ENCODE assay signal across 23 cellular contexts in genomic region chr17:49749730-49750129, GRCh38. TPM values are rescaled to one million over a fixed set of nuclear protein-coding genes. Genes with fewer than 3 reads are reported as not detected.
DNase-seq lines count a peak whose midpoint lies in the region; ATAC-seq and TF ChIP-seq lines count a peak whose summit lies in the region.
"Had no signal": no experiment of that assay in that cellular context is flagged by ENCODE, and none has a peak within 500 bp of the region (broad histone marks: within the 10 kb centered on the region; RNA-seq: fewer than 3 reads in every experiment).

No MANE protein-coding gene starts in this region.

- no peaks in the 10 kb centered on the region for H3K27me3 ChIP-seq in naive thymus-derived CD4-positive, alpha-beta T cell (ENCODE audit: control insufficient read depth in 2 of 2, insufficient read depth in 2 of 2, low read length in 2 of 2)
- H3K27me3 ChIP-seq: foreskin keratinocyte, MG63, pancreas, Peyer's patch, upper lobe of right lung had no signal

- peaks cover 82% of the 10 kb centered on the region for H3K4me1 Mint-ChIP-seq in activated CD4-positive, alpha-beta T cell treated with anti-CD3 and anti-CD28 coated beads for 36 hours
- H3K4me1 Mint-ChIP-seq in IgD-negative memory B cell: peaks cover 56 to 71% (median 67%) of the 10 kb centered on the region in 3 donors
- peaks cover 75% of the 10 kb centered on the region for H3K4me1 Mint-ChIP-seq in activated T-helper 1 cell treated with anti-CD3 and anti-CD28 coated beads, Interleukin-12 subunit alpha, Interleukin-12 subunit beta, Interleukin-2, Interleukin-4 antibody, amounts not matched to agents 30 ng/mL and 10 ng/mL and 1 ng/mL, durations not matched to agents 14 hours and 24 hours and 36 hours (ENCODE audit: low read depth)
- H3K4me1 Mint-ChIP-seq in naive thymus-derived CD4-positive, alpha-beta T cell: peaks cover 53 to 90% (median 79%) of the 10 kb centered on the region in 7 donors

- intact Hi-C loops in activated CD4-positive, alpha-beta T cell treated with anti-CD3 and anti-CD28 coated beads for 36 hours (cut with DNase I, micrococcal nuclease): loop anchor here (1.0 to 10.0 kb wide), 4 partner anchors 10 to 555 kb away; partner anchors contain the start of gene FAM117A (in 1 of the 2)
- intact Hi-C loops in activated T-helper 1 cell treated with anti-CD3 and anti-CD28 coated beads, Interleukin-12 subunit alpha, Interleukin-12 subunit beta, Interleukin-2, Interleukin-4 antibody, amounts not matched to agents 30 ng/mL and 10 ng/mL and 1 ng/mL, durations not matched to agents 14 hours and 24 hours and 36 hours (cut with micrococcal nuclease): loop anchor here (5.0 kb wide), 1 partner anchor 988 kb away; no protein-coding TSS in a partner anchor
- intact Hi-C loops in naive thymus-derived CD4-positive, alpha-beta T cell (cut with micrococcal nuclease): loop anchor here in 1 of 2 donors (10.0 kb wide), 1 partner anchor 555 kb away; no protein-coding TSS in a partner anchor

- H3K27ac Mint-ChIP-seq in activated CD4-positive, alpha-beta T cell treated with anti-CD3 and anti-CD28 coated beads for 36 hours: peak overlapping the region; percentile 55
- peak overlapping the region in 2 of 3 donors; percentile 97 for H3K27ac Mint-ChIP-seq in IgD-negative memory B cell
- H3K27ac Mint-ChIP-seq in activated T-helper 1 cell treated with anti-CD3 and anti-CD28 coated beads, Interleukin-12 subunit alpha, Interleukin-12 subunit beta, Interleukin-2, Interleukin-4 antibody, amounts not matched to agents 30 ng/mL and 10 ng/mL and 1 ng/mL, durations not matched to agents 14 hours and 24 hours and 36 hours: peak overlapping the region; percentile 49
- peak overlapping the region; percentile 48 to 98 (median 97) for H3K27ac Mint-ChIP-seq in naive thymus-derived CD4-positive, alpha-beta T cell

- peaks cover 64 to 74% of the 10 kb centered on the region in 2 donors for H3K4me1 ChIP-seq in naive thymus-derived CD4-positive, alpha-beta T cell (ENCODE audit: control insufficient read depth in 2 of 2, insufficient read depth in 2 of 2, low read length in 2 of 2)
- H3K4me1 ChIP-seq: foreskin keratinocyte, SJSA1 had no signal

- POLR2A ChIA-PET in activated CD4-positive, alpha-beta T cell treated with anti-CD3 and anti-CD28 coated beads for 36 hours (lab: Charles Lee): interaction anchor here (2.0 to 2.2 kb wide), 2 partner anchors 14 to 41 kb away, joined by 9 to 17 read pairs; partner anchors contain the start of genes FAM117A and SLC35B1
- POLR2A ChIA-PET in naive thymus-derived CD4-positive, alpha-beta T cell (lab: Charles Lee): interaction anchor here (0.6 to 8.1 kb wide), 7 partner anchors 8 to 74 kb away, joined by 3 to 275 read pairs (median 11); partner anchors contain the start of genes FAM117A and KAT7
- POLR2A ChIA-PET in GM10248 (lab: Yijun Ruan, JAX): interaction anchor here (0.7 to 1.8 kb wide), 2 partner anchors 15 to 282 kb away, joined by 6 to 9 read pairs; partner anchors contain the start of gene FAM117A

- no peaks in the 10 kb centered on the region for H3K27me3 Mint-ChIP-seq in activated CD4-positive, alpha-beta T cell treated with anti-CD3 and anti-CD28 coated beads for 36 hours
- H3K27me3 Mint-ChIP-seq in IgD-negative memory B cell: no peaks in the 10 kb centered on the region
- no peaks in the 10 kb centered on the region for H3K27me3 Mint-ChIP-seq in activated T-helper 1 cell treated with anti-CD3 and anti-CD28 coated beads, Interleukin-12 subunit alpha, Interleukin-12 subunit beta, Interleukin-2, Interleukin-4 antibody, amounts not matched to agents 30 ng/mL and 10 ng/mL and 1 ng/mL, durations not matched to agents 14 hours and 24 hours and 36 hours (ENCODE audit: insufficient read depth)
- H3K27me3 Mint-ChIP-seq in naive thymus-derived CD4-positive, alpha-beta T cell: no peaks in the 10 kb centered on the region

- no peak overlapping the region for H3K4me3 Mint-ChIP-seq in activated CD4-positive, alpha-beta T cell treated with anti-CD3 and anti-CD28 coated beads for 36 hours
- H3K4me3 Mint-ChIP-seq in IgD-negative memory B cell: peak overlapping the region in 2 of 4 donors; percentile 0 to 85
- peak overlapping the region; percentile 15 for H3K4me3 Mint-ChIP-seq in activated T-helper 1 cell treated with anti-CD3 and anti-CD28 coated beads, Interleukin-12 subunit alpha, Interleukin-12 subunit beta, Interleukin-2, Interleukin-4 antibody, amounts not matched to agents 30 ng/mL and 10 ng/mL and 1 ng/mL, durations not matched to agents 14 hours and 24 hours and 36 hours
- H3K4me3 Mint-ChIP-seq in naive thymus-derived CD4-positive, alpha-beta T cell: peak overlapping the region in 9 of 10 donors; percentile 5 to 51 (median 21)
- H3K4me3 Mint-ChIP-seq: H9 had no signal

- H3K27ac ChIP-seq in naive thymus-derived CD4-positive, alpha-beta T cell (ENCODE audit: low read depth, low read length): peak overlapping the region; percentile 84
- H3K27ac ChIP-seq: epithelial cell of prostate, foreskin keratinocyte, lower lobe of right lung, pancreas, SJSA1, upper lobe of right lung had no signal

- TF ChIP-seq CTCF in GM10248 (IDR thresholded peaks at IDR 0.05; ENCODE audit: control extremely low read depth, extremely low read depth, low read depth, missing control alignments): no peak

- no peaks in the 10 kb centered on the region for H3K9me3 Mint-ChIP-seq in activated CD4-positive, alpha-beta T cell treated with anti-CD3 and anti-CD28 coated beads for 36 hours (ENCODE audit: low read depth)
- H3K9me3 Mint-ChIP-seq in IgD-negative memory B cell: no peaks in the 10 kb centered on the region
- peaks cover 7% of the 10 kb centered on the region for H3K9me3 Mint-ChIP-seq in activated T-helper 1 cell treated with anti-CD3 and anti-CD28 coated beads, Interleukin-12 subunit alpha, Interleukin-12 subunit beta, Interleukin-2, Interleukin-4 antibody, amounts not matched to agents 30 ng/mL and 10 ng/mL and 1 ng/mL, durations not matched to agents 14 hours and 24 hours and 36 hours
- peaks cover 0 to 4% (median 0%) of the 10 kb centered on the region in 11 donors for H3K9me3 Mint-ChIP-seq in naive thymus-derived CD4-positive, alpha-beta T cell
- H3K9me3 Mint-ChIP-seq: H9 had no signal

- no peaks in the 10 kb centered on the region for H3K36me3 ChIP-seq in naive thymus-derived CD4-positive, alpha-beta T cell (ENCODE audit: control insufficient read depth in 2 of 3, insufficient read depth in 3 of 3, low read length in 3 of 3)
- H3K36me3 ChIP-seq: lower lobe of right lung, MG63, pancreas, Peyer's patch, SJSA1, upper lobe of right lung had no signal

- CTCF ChIA-PET in activated CD4-positive, alpha-beta T cell treated with anti-CD3 and anti-CD28 coated beads for 36 hours (lab: Charles Lee): interaction anchor here (1.0 to 5.5 kb wide), 6 partner anchors 10 to 251 kb away, joined by 3 to 37 read pairs (median 4); partner anchors contain the start of gene FAM117A
- CTCF ChIA-PET in naive thymus-derived CD4-positive, alpha-beta T cell (lab: Charles Lee): interaction anchor here (0.9 to 1.5 kb wide), 2 partner anchors 8 to 13 kb away, joined by 3 read pairs; no protein-coding TSS in a partner anchor
- CTCF ChIA-PET in GM10248 (lab: Yijun Ruan, JAX): interaction anchor here (1.1 to 6.5 kb wide), 7 partner anchors 8 to 182 kb away, joined by 3 to 50 read pairs (median 4); partner anchors contain the start of genes FAM117A and KAT7

- H3K36me3 Mint-ChIP-seq in activated CD4-positive, alpha-beta T cell treated with anti-CD3 and anti-CD28 coated beads for 36 hours (ENCODE audit: low read depth): peaks cover 7% of the 10 kb centered on the region
- peaks cover 4% of the 10 kb centered on the region for H3K36me3 Mint-ChIP-seq in IgD-negative memory B cell
- H3K36me3 Mint-ChIP-seq in activated T-helper 1 cell treated with anti-CD3 and anti-CD28 coated beads, Interleukin-12 subunit alpha, Interleukin-12 subunit beta, Interleukin-2, Interleukin-4 antibody, amounts not matched to agents 30 ng/mL and 10 ng/mL and 1 ng/mL, durations not matched to agents 14 hours and 24 hours and 36 hours (ENCODE audit: low read depth): peaks cover 16% of the 10 kb centered on the region
- peaks cover 3 to 27% (median 18%) of the 10 kb centered on the region in 5 donors for H3K36me3 Mint-ChIP-seq in naive thymus-derived CD4-positive, alpha-beta T cell

- ATAC-seq in activated CD4-positive, alpha-beta T cell treated with anti-CD3 and anti-CD28 coated beads for 36 hours: no peak
- ATAC-seq in naive thymus-derived CD4-positive, alpha-beta T cell: no peak
- no peak for ATAC-seq in HG03520 (IDR thresholded peaks at IDR 0.05; ENCODE audit: unreplicated experiment)
- ATAC-seq: foreskin keratinocyte, pancreas, upper lobe of right lung had no signal

- DNase-seq in activated CD4-positive, alpha-beta T cell treated with anti-CD3 and anti-CD28 coated beads for 36 hours: no peak
- no peak for DNase-seq in activated CD4-positive, alpha-beta T cell treated with anti-CD3 and anti-CD28 coated beads, Interleukin-2, amount 50 U/mL, for 1 hour
- no peak for DNase-seq in activated T-helper 1 cell treated with anti-CD3 and anti-CD28 coated beads, Interleukin-12 subunit alpha, Interleukin-12 subunit beta, Interleukin-2, Interleukin-4 antibody, amounts not matched to agents 30 ng/mL and 10 ng/mL and 1 ng/mL, durations not matched to agents 14 hours and 24 hours and 36 hours (ENCODE audit: low spot score)
- no peak for DNase-seq in naive thymus-derived CD4-positive, alpha-beta T cell
- DNase-seq in NCI-H2029 (lab: John Stamatoyannopoulos, UW) (no peak), GM10248 (ENCODE audit: extremely low spot score) (no peak)
- DNase-seq: activated CD4-positive, CD25-positive, alpha-beta regulatory T cell treated with anti-CD3 and anti-CD28 coated beads, Interleukin-2, amount 50 U/mL, for 72 hours; activated T-cell treated with anti-CD3 and anti-CD28 coated beads for 4 hours; foreskin keratinocyte; H9; hypothalamus; lower lobe of right lung; MG63; NCI-H82; pancreas; Peyer's patch; stimulated activated CD4-positive, alpha-beta T cell treated with anti-CD3 and anti-CD28 coated beads, Interleukin-1b, Interleukin-23, amount 100 ng/mL, for 48 hours; T1000; upper lobe of right lung had no signal

- no peak overlapping the region for H3K4me3 ChIP-seq in naive thymus-derived CD4-positive, alpha-beta T cell (ENCODE audit: low read length)
- H3K4me3 ChIP-seq: lower lobe of right lung, MG63, pancreas, Peyer's patch, SJSA1, upper lobe of right lung had no signal

- no peaks in the 10 kb centered on the region for H3K9me3 ChIP-seq in naive thymus-derived CD4-positive, alpha-beta T cell (ENCODE audit: control insufficient read depth in 2 of 3, low read length in 3 of 3)
- H3K9me3 ChIP-seq: lower lobe of right lung, MG63, pancreas, Peyer's patch, SJSA1, upper lobe of right lung had no signal

RNA-seq across cellular contexts. Expression of gene FAM117A, which starts 14.2 kb away (rescaled TPM):
- total RNA-seq in activated CD4-positive, alpha-beta T cell treated with anti-CD3 and anti-CD28 coated beads for 36 hours: 10 to 100 TPM; 14.1 to 15.4 TPM
- 81.6 TPM for polyA plus RNA-seq in IgD-negative memory B cell
- total RNA-seq in activated T-helper 1 cell treated with anti-CD3 and anti-CD28 coated beads, Interleukin-12 subunit alpha, Interleukin-12 subunit beta, Interleukin-2, Interleukin-4 antibody, amounts not matched to agents 30 ng/mL and 10 ng/mL and 1 ng/mL, durations not matched to agents 14 hours and 24 hours and 36 hours: 13.9 and 14.8 TPM in 2 replicates
- total RNA-seq in naive thymus-derived CD4-positive, alpha-beta T cell: 10 to 100 TPM; 31.8 to 99.1 (median 58.5) TPM
- 10 to 100 TPM; 47.2 to 59.0 TPM for polyA plus RNA-seq in naive thymus-derived CD4-positive, alpha-beta T cell

RNA-seq across cellular contexts. Expression of gene KAT7, which starts 38.8 kb away (rescaled TPM):
- 10 to 100 TPM; 63.5 to 93.0 TPM for total RNA-seq in activated CD4-positive, alpha-beta T cell treated with anti-CD3 and anti-CD28 coated beads for 36 hours
- polyA plus RNA-seq in IgD-negative memory B cell: 48.6 TPM
- 68.5 and 71.1 TPM in 2 replicates for total RNA-seq in activated T-helper 1 cell treated with anti-CD3 and anti-CD28 coated beads, Interleukin-12 subunit alpha, Interleukin-12 subunit beta, Interleukin-2, Interleukin-4 antibody, amounts not matched to agents 30 ng/mL and 10 ng/mL and 1 ng/mL, durations not matched to agents 14 hours and 24 hours and 36 hours
- total RNA-seq in naive thymus-derived CD4-positive, alpha-beta T cell: 100 to 1,000 TPM in 4 of 5 experiments, 10 to 100 TPM in 1; 85.6 to 195 (median 132) TPM
- polyA plus RNA-seq in naive thymus-derived CD4-positive, alpha-beta T cell: 10 to 100 TPM; 39.2 to 54.8 TPM

RNA-seq across cellular contexts. Expression of gene SLC35B1, which starts 42.0 kb away (rescaled TPM):
- total RNA-seq in activated CD4-positive, alpha-beta T cell treated with anti-CD3 and anti-CD28 coated beads for 36 hours: 10 to 100 TPM; 43.9 to 59.4 TPM
- polyA plus RNA-seq in IgD-negative memory B cell: 27.7 TPM
- total RNA-seq in activated T-helper 1 cell treated with anti-CD3 and anti-CD28 coated beads, Interleukin-12 subunit alpha, Interleukin-12 subunit beta, Interleukin-2, Interleukin-4 antibody, amounts not matched to agents 30 ng/mL and 10 ng/mL and 1 ng/mL, durations not matched to agents 14 hours and 24 hours and 36 hours: 71.6 and 75.4 TPM in 2 replicates
- total RNA-seq in naive thymus-derived CD4-positive, alpha-beta T cell: 10 to 100 TPM; 42.1 to 83.0 (median 49.0) TPM
- 10 to 100 TPM; 23.4 to 28.5 TPM for polyA plus RNA-seq in naive thymus-derived CD4-positive, alpha-beta T cell
